1 cellular context compared by ENCODE assay signal in genomic region chr5:146340260-146341081, GRCh38.
TF ChIP-seq lines count a peak whose summit lies in the region.

No MANE protein-coding gene starts in this region.

TF ChIP-seq in HepG2, 621 proteins besides CTCF, POLR2A, EP300 and RAD21 (continued from another document):
- TF ChIP-seq KDM2A (CRISPR knock-in tag; IDR thresholded peaks at IDR 0.05; ENCODE audit: borderline replicate concordance, low read depth) (0 out of 2 replicates have a peak, but pooled peaks have one; percentile 37), CENPX (CRISPR knock-in tag; IDR thresholded peaks at IDR 0.05) (no peak), LCORL (IDR thresholded peaks at IDR 0.05) (no peak), LCORL (CRISPR knock-in tag; IDR thresholded peaks at IDR 0.05) (no peak), PCBP2 (optimal IDR thresholded peaks at IDR 0.05; ENCODE audit: low read depth, low read length, poor library complexity, severe bottlenecking) (no peak), ZBTB10 (CRISPR knock-in tag; IDR thresholded peaks at IDR 0.05; ENCODE audit: borderline replicate concordance) (0 out of 2 replicates have a peak, but pooled peaks have one; percentile 37), CBX1 (IDR thresholded peaks at IDR 0.05; ENCODE audit: low read depth) (no peak), ZNF335 (CRISPR knock-in tag; IDR thresholded peaks at IDR 0.05) (0 out of 2 replicates have a peak, but pooled peaks have one; percentile 41), SP140L (CRISPR knock-in tag; IDR thresholded peaks at IDR 0.05; ENCODE audit: borderline replicate concordance) (peak; percentile 86; the same call in 1 of the 2 replicates), SAP130 (CRISPR knock-in tag; IDR thresholded peaks at IDR 0.05; ENCODE audit: low read depth) (peak; percentile 39; the same call in 1 of the 2 replicates), HOXA5 (CRISPR knock-in tag; IDR thresholded peaks at IDR 0.05) (peak; percentile 82), HOXA9 (CRISPR knock-in tag; IDR thresholded peaks at IDR 0.05; ENCODE audit: borderline replicate concordance) (peak; percentile 45; the same call in 1 of the 2 replicates)
